30 cellular contexts compared by ENCODE assay signal in the genomic region with DNA sequence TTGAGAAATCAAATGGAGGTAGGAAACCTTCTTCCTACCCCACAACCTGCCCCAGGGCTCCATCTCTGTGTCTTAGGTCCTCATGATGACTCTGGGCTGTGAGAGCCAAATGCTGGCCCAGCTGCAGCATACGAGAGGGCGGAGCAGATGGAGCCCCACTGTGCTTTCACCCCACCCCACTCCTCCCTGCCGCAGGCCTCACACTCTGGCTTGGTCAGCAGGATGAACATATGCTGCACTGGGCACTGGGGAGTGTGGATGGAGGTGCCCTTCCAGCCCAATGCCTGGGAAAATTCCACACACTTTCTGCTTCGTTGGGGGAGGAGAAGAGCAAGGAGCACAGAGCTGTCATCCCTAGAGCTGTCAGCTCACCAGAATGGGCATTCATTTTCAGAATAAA.
"Had no signal": no experiment of that assay in that cellular context is flagged by ENCODE, and none has a peak within 500 bp of the region (broad histone marks: within the 10 kb centered on the region; RNA-seq: fewer than 3 reads in every experiment).

No MANE protein-coding gene starts in this region.

- H3K9me3 Mint-ChIP-seq: activated CD4-positive, alpha-beta T cell treated with anti-CD3 and anti-CD28 coated beads, Interleukin-2, amount 10 ng/mL, durations not matched to agents 7 days and 5 days; activated naive CD8-positive, alpha-beta T cell treated with anti-CD3 and anti-CD28 coated beads, Interleukin-2, amount 10 ng/mL, durations not matched to agents 7 days and 5 days; activated T-cell treated with anti-CD3 and anti-CD28 coated beads, Interleukin-2, amount 50 U/mL, for 24 hours; activated T-helper 2 cell treated with anti-CD3 and anti-CD28 coated beads, Interferon-gamma antibody, Interleukin-2, Interleukin-4, amounts not matched to agents 10 μg/mL and 5 μg/mL and 100 μg/mL, durations not matched to agents 14 hours and 24 hours and 36 hours; WTC11 had no signal

- H3K36me3 ChIP-seq: ascending aorta, cardiac muscle cell, SJCRH30 had no signal

- H3K4me3 ChIP-seq: ascending aorta, cardiac muscle cell, SJCRH30, SK-N-MC had no signal

- H3K4me1 ChIP-seq: ascending aorta, SJCRH30 had no signal

- H3K27ac ChIP-seq: ascending aorta, cardiac muscle cell, SJCRH30, SK-N-MC had no signal

- H3K27ac Mint-ChIP-seq: activated CD4-positive, alpha-beta T cell treated with anti-CD3 and anti-CD28 coated beads for 36 hours; activated CD4-positive, alpha-beta T cell treated with anti-CD3 and anti-CD28 coated beads, Interleukin-2, amount 10 ng/mL, durations not matched to agents 7 days and 5 days; activated CD8-positive, alpha-beta T cell treated with anti-CD3 and anti-CD28 coated beads, Interleukin-2, amount 10 ng/mL, durations not matched to agents 7 days and 5 days; activated naive CD4-positive, alpha-beta T cell treated with anti-CD3 and anti-CD28 coated beads, Interleukin-2, amount 50 U/mL, for 24 hours; activated naive CD8-positive, alpha-beta T cell treated with anti-CD3 and anti-CD28 coated beads, Interleukin-2, amount 10 ng/mL, durations not matched to agents 7 days and 5 days; activated T-cell treated with anti-CD3 and anti-CD28 coated beads, Interleukin-2, amount 50 U/mL, for 24 hours; activated T-helper 2 cell treated with anti-CD3 and anti-CD28 coated beads, Interferon-gamma antibody, Interleukin-2, Interleukin-4, amounts not matched to agents 10 μg/mL and 5 μg/mL and 100 μg/mL, durations not matched to agents 14 hours and 24 hours and 36 hours; WTC11 had no signal

- H3K4me3 Mint-ChIP-seq: activated CD4-positive, alpha-beta T cell treated with anti-CD3 and anti-CD28 coated beads for 36 hours; activated CD4-positive, alpha-beta T cell treated with anti-CD3 and anti-CD28 coated beads, Interleukin-2, amount 10 ng/mL, durations not matched to agents 7 days and 5 days; activated CD8-positive, alpha-beta T cell treated with anti-CD3 and anti-CD28 coated beads, Interleukin-2, amount 10 ng/mL, durations not matched to agents 7 days and 5 days; activated naive CD4-positive, alpha-beta T cell treated with anti-CD3 and anti-CD28 coated beads, Interleukin-2, amount 50 U/mL, for 24 hours; activated naive CD8-positive, alpha-beta T cell treated with anti-CD3 and anti-CD28 coated beads, Interleukin-2, amount 10 ng/mL, durations not matched to agents 7 days and 5 days; activated T-cell treated with anti-CD3 and anti-CD28 coated beads, Interleukin-2, amount 50 U/mL, for 24 hours; WTC11 had no signal

- H3K9me3 ChIP-seq: ascending aorta, SJCRH30 had no signal

- H3K4me1 Mint-ChIP-seq: activated CD4-positive, alpha-beta T cell treated with anti-CD3 and anti-CD28 coated beads for 36 hours; activated CD4-positive, alpha-beta T cell treated with anti-CD3 and anti-CD28 coated beads, Interleukin-2, amount 10 ng/mL, durations not matched to agents 7 days and 5 days; activated naive CD4-positive, alpha-beta T cell treated with anti-CD3 and anti-CD28 coated beads, Interleukin-2, amount 50 U/mL, for 24 hours; activated naive CD8-positive, alpha-beta T cell treated with anti-CD3 and anti-CD28 coated beads, Interleukin-2, amount 10 ng/mL, durations not matched to agents 7 days and 5 days had no signal

- ATAC-seq: activated CD4-positive, alpha-beta T cell treated with anti-CD3 and anti-CD28 coated beads for 36 hours; activated CD4-positive, CD25-positive, alpha-beta regulatory T cell treated with anti-CD3 and anti-CD28 coated beads, Interleukin-2, amount 50 U/mL, for 24 hours; activated CD8-positive, alpha-beta T cell treated with anti-CD3 and anti-CD28 coated beads, Interleukin-2, amount 10 ng/mL, durations not matched to agents 7 days and 5 days; Panc1; WTC11 had no signal

- H3K36me3 Mint-ChIP-seq: activated naive CD4-positive, alpha-beta T cell treated with anti-CD3 and anti-CD28 coated beads, Interleukin-2, amount 50 U/mL, for 24 hours; activated naive CD8-positive, alpha-beta T cell treated with anti-CD3 and anti-CD28 coated beads, Interleukin-2, amount 10 ng/mL, durations not matched to agents 7 days and 5 days; WTC11 had no signal

- H3K27me3 ChIP-seq: ascending aorta, SJCRH30 had no signal

- H3K27me3 Mint-ChIP-seq: activated CD4-positive, alpha-beta T cell treated with anti-CD3 and anti-CD28 coated beads, Interleukin-2, amount 10 ng/mL, durations not matched to agents 7 days and 5 days; activated naive CD8-positive, alpha-beta T cell treated with anti-CD3 and anti-CD28 coated beads, Interleukin-2, amount 10 ng/mL, durations not matched to agents 7 days and 5 days; activated T-cell treated with anti-CD3 and anti-CD28 coated beads, Interleukin-2, amount 50 U/mL, for 24 hours had no signal

- DNase-seq: activated CD4-positive, alpha-beta T cell treated with anti-CD3 and anti-CD28 coated beads for 36 hours; activated CD4-positive, alpha-beta T cell treated with anti-CD3 and anti-CD28 coated beads, Interleukin-2, amount 10 ng/mL, durations not matched to agents 7 days and 5 days; activated CD4-positive, alpha-beta T cell treated with anti-CD3 and anti-CD28 coated beads, Interleukin-2, amount 50 U/mL, for 48 hours; activated CD8-positive, alpha-beta T cell treated with anti-CD3 and anti-CD28 coated beads, Interleukin-2, amount 10 ng/mL, durations not matched to agents 7 days and 5 days; activated gamma-delta T cell; activated naive CD4-positive, alpha-beta T cell treated with Interleukin-2 at 50 U/mL for 16 hours; activated naive CD8-positive, alpha-beta T cell treated with anti-CD3 and anti-CD28 coated beads, Interleukin-2, amount 10 ng/mL, durations not matched to agents 7 days and 5 days; activated T-cell treated with anti-CD3 and anti-CD28 coated beads, Interleukin-2, amount 50 U/mL, for 24 hours; amygdala; Karpas-422; KBM-7; NCI-H1105; NCI-H1417 treated with DMSO at 0.1 percent for 48 hours; NCI-H187 treated with DMSO at 0.1 percent for 48 hours; NCI-H2081; NCI-H2171 treated with DMSO at 0.1 percent for 48 hours; NCI-H2227 treated with DMSO at 0.1 percent for 48 hours; NCI-H510A treated with DMSO at 0.1 percent for 48 hours; NCI-H82; SHP77; SJCRH30; T1000 had no signal
